8 cellular contexts compared by ENCODE assay signal in the genomic region with DNA sequence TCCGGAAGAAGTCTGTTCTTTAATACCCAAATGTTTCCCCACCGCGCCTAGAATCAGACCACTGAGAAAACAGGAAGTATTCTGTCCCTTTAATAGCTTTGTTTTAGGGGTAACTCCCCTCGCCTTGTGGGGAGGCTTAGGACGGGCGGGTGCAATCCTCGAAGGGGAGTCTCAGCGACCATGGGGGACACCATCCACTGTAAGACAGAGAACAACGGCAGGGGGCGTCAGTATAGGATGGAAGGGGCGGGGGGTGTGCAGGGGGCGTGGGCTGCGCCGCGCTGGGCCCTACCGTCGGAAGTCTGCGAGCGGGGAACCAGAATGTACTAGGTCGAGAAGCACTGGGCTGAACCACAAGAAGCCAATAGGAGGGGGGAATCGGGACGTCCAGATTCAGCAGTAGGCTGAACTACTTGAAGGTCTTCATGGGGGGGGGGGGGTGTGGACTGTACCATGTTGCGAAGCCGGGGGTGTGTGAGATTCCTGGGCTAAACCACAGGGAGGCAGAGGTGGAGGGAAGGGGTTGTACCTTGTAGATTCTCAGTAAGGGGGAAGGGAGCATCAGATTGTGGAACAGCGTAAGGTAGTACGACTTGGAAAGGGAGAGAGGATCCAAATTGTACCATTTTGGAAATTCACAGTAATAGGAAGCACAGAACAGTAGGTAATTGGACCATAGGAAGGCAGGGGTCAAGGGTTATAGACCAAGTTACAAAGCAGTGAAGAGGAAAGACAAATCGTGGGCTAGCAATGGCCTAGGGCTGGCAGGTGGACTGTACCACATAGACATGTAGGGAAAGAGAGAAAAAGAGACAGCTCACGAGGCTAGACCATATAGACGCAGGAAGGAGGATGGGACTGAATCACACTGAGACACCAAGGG. TPM values are rescaled to one million over a fixed set of nuclear protein-coding genes. Genes with fewer than 3 reads are reported as not detected.
DNase-seq lines count a peak whose midpoint lies in the region; ATAC-seq and TF ChIP-seq lines count a peak whose summit lies in the region.

No MANE protein-coding gene starts in this region.

- intact Hi-C loops in left cardiac atrium (cut with DNase I), result no loop called here

- peak; percentile 8 for ATAC-seq in HG02623 (IDR thresholded peaks at IDR 0.05; ENCODE audit: unreplicated experiment)
- peak; percentile 48 to 51 for ATAC-seq in left cardiac atrium
- ATAC-seq in GM21360 (IDR thresholded peaks at IDR 0.05; ENCODE audit: unreplicated experiment), result no peak

- peaks cover 16% of the 10 kb centered on the region for H3K4me1 Mint-ChIP-seq in progenitor cell of endocrine pancreas (ENCODE audit: low read depth)

- TF ChIP-seq CTCF in progenitor cell of endocrine pancreas (IDR thresholded peaks at IDR 0.05; ENCODE audit: unreplicated experiment), result peak; percentile 24

- no peaks in the 10 kb centered on the region for H3K36me3 Mint-ChIP-seq in progenitor cell of endocrine pancreas (ENCODE audit: insufficient read depth)

- DNase-seq in GM03348 (ENCODE audit: low spot score), result peak; percentile 93
- peak; percentile 69 for DNase-seq in NCI-H128 (lab: John Stamatoyannopoulos, UW; ENCODE audit: unreplicated experiment)
- DNase-seq in SW480 (ENCODE audit: low spot score), result peak; percentile 99
- DNase-seq in amniotic epithelial cell (ENCODE audit: low read depth), result peak; percentile 98
- DNase-seq in left cardiac atrium, result peak; percentile 86
- peak; percentile 62 for DNase-seq in progenitor cell of endocrine pancreas (ENCODE audit: low spot score, unreplicated experiment)

- peaks cover 16% of the 10 kb centered on the region for H3K27me3 Mint-ChIP-seq in progenitor cell of endocrine pancreas

- no peaks in the 10 kb centered on the region for H3K9me3 Mint-ChIP-seq in progenitor cell of endocrine pancreas (ENCODE audit: low read depth)

- H3K27ac Mint-ChIP-seq in progenitor cell of endocrine pancreas, result peak overlapping the region; percentile 97

- H3K4me3 Mint-ChIP-seq in progenitor cell of endocrine pancreas (ENCODE audit: low read depth), result peak overlapping the region; percentile 85

RNA-seq across cellular contexts. Expression of a gene that starts 1.0 kb away (rescaled TPM):
- 10 to 100 TPM in 1 of 2 donors, 1 to 10 TPM in 1; 2.0 to 15.1 TPM for total RNA-seq in left cardiac atrium
- 5.1 and 5.3 TPM in 2 replicates for total RNA-seq in progenitor cell of endocrine pancreas

RNA-seq across cellular contexts. Expression of a gene that starts 7.8 kb away (rescaled TPM):
- total RNA-seq in left cardiac atrium (1 to 10 TPM; 7.1 to 7.7 TPM), progenitor cell of endocrine pancreas (8.9 and 9.6 TPM in 2 replicates)

RNA-seq across cellular contexts. Expression of a gene that starts 18.9 kb away (rescaled TPM):
- total RNA-seq in left cardiac atrium, result 1 to 10 TPM; 9.0 to 9.3 TPM
- 137 and 138 TPM in 2 replicates for total RNA-seq in progenitor cell of endocrine pancreas

RNA-seq across cellular contexts. Expression of a gene that starts 19.2 kb away (rescaled TPM):
- total RNA-seq in left cardiac atrium, result 100 to 1,000 TPM; 674 to 678 TPM
- total RNA-seq in progenitor cell of endocrine pancreas, result 1,379 and 1,392 TPM in 2 replicates

RNA-seq across cellular contexts. Expression of a gene that starts 23.3 kb away (rescaled TPM):
- total RNA-seq in left cardiac atrium (under 1 TPM in 1 of 2 donors, not detected in 1; 0.32 TPM), progenitor cell of endocrine pancreas (3.8 and 4.3 TPM in 2 replicates)

Comparison
In these comparisons a context has a peak if more than half of its experiments do, and no peak if none do; other contexts are left out.
1. RNA of a gene that starts 18.9 kb away (total RNA-seq): 137 to 138 TPM in progenitor cell of endocrine pancreas; 9.0 to 9.3 TPM in left cardiac atrium; every median in the first group is over 10 times any median in the second.
2. Peak in every context shown above with its lines, with median percentiles within 50 percentile points of each other: DNase-seq.